ENCODE assay signal across 11 cellular contexts in genomic region chr11:96185220-96185768, GRCh38.
DNase-seq lines count a peak whose midpoint lies in the region; ATAC-seq, FAIRE-seq and TF ChIP-seq lines count a peak whose summit lies in the region.
"Had no signal": no experiment of that assay in that cellular context is flagged by ENCODE, and none has a peak within 500 bp of the region (broad histone marks: within the 10 kb centered on the region; RNA-seq: fewer than 3 reads in every experiment).

No MANE protein-coding gene starts in this region.

- H3K27ac Mint-ChIP-seq in CD4-positive, alpha-beta memory T cell = peak overlapping the region in 1 of 7 donors; percentile 30

- H3K9me3 ChIP-seq in pancreas = no peaks in the 10 kb centered on the region
- H3K9me3 ChIP-seq in CD4-positive, alpha-beta memory T cell (ENCODE audit: control insufficient read depth in 1 of 2, low read length in 2 of 2) = no peaks in the 10 kb centered on the region

- no peaks in the 10 kb centered on the region for H3K36me3 ChIP-seq in pancreas
- H3K36me3 ChIP-seq in CD4-positive, alpha-beta memory T cell (ENCODE audit: insufficient read depth, low read length) = no peaks in the 10 kb centered on the region

- H3K4me1 ChIP-seq in pancreas = no peaks in the 10 kb centered on the region
- peaks cover 27% of the 10 kb centered on the region for H3K4me1 ChIP-seq in CD4-positive, alpha-beta memory T cell (ENCODE audit: insufficient read depth, low read length)

- CTCF ChIA-PET in CD4-positive, alpha-beta memory T cell (lab: Charles Lee; ENCODE audit: partially characterized antibody) = no interaction called here

- DNase-seq in GM18507 (ENCODE audit: extremely low spot score, insufficient read length, low read depth) = no peak
- DNase-seq in RPMI8226 = peak; percentile 89
- DNase-seq in cortex of kidney (lab: John Stamatoyannopoulos, UW) = no peak
- DNase-seq in NOMO-1 (lab: John Stamatoyannopoulos, UW; ENCODE audit: unreplicated experiment in 2 of 2) = no peak
- DNase-seq in pancreas = no peak
- no peak for DNase-seq in CD4-positive, alpha-beta memory T cell
- DNase-seq: NCI-H2227 treated with DMSO at 0.1 percent for 48 hours, T-helper 2 cell had no signal

- no peak overlapping the region for H3K4me3 ChIP-seq in pancreas
- no peak overlapping the region for H3K4me3 ChIP-seq in CD4-positive, alpha-beta memory T cell (ENCODE audit: low read length in 2 of 2)

- peaks cover 22 to 57% (median 41%) of the 10 kb centered on the region in 4 donors for H3K4me1 Mint-ChIP-seq in CD4-positive, alpha-beta memory T cell

- no peaks in the 10 kb centered on the region for H3K27me3 Mint-ChIP-seq in CD4-positive, alpha-beta memory T cell

- 60 to 72% methylated on average over 4 of the region's 4 CpGs for WGBS in pancreas, 2 donors

- no peak overlapping the region for H3K27ac ChIP-seq in pancreas
- H3K27ac ChIP-seq in CD4-positive, alpha-beta memory T cell (ENCODE audit: low read depth, low read length) = no peak overlapping the region

- no peaks in the 10 kb centered on the region for H3K9me3 Mint-ChIP-seq in CD4-positive, alpha-beta memory T cell

- TF ChIP-seq CTCF in pancreas (IDR thresholded peaks at IDR 0.05) = no peak

- no peak overlapping the region for H3K4me3 Mint-ChIP-seq in CD4-positive, alpha-beta memory T cell

- H3K36me3 Mint-ChIP-seq in CD4-positive, alpha-beta memory T cell = peaks cover 4% of the 10 kb centered on the region in 2 donors

- intact Hi-C loops in pancreas (cut with DNase I) = no loop called here
- intact Hi-C loops in CD4-positive, alpha-beta memory T cell (cut with micrococcal nuclease) = loop anchor here (5.0 kb wide), 1 partner anchor 38 kb away; no protein-coding TSS in a partner anchor

- ATAC-seq in GM21360 (IDR thresholded peaks at IDR 0.05; ENCODE audit: unreplicated experiment) (peak; percentile 65), HG03060 (IDR thresholded peaks at IDR 0.05; ENCODE audit: low read depth, unreplicated experiment) (peak; percentile 50), pancreas (no peak)

- no peaks in the 10 kb centered on the region for H3K27me3 ChIP-seq in pancreas
- H3K27me3 ChIP-seq in CD4-positive, alpha-beta memory T cell (ENCODE audit: insufficient read depth, low read length) = no peaks in the 10 kb centered on the region

- POLR2A ChIA-PET in CD4-positive, alpha-beta memory T cell (lab: Charles Lee; ENCODE audit: partially characterized antibody) = no interaction called here

- FAIRE-seq in GM18507 (lab: Jason Lieb, UNC) (peak; percentile 91), pancreas (lab: Jason Lieb, UNC) (no peak)
- FAIRE-seq: islet of Langerhans had no signal

Comparison
In these comparisons a context has a peak if more than half of its experiments do, and no peak if none do; other contexts are left out.
1. ATAC-seq: peak in GM21360 (single experiment) and HG03060 (single experiment); none in pancreas (0 of 4).